In the genomic region with DNA sequence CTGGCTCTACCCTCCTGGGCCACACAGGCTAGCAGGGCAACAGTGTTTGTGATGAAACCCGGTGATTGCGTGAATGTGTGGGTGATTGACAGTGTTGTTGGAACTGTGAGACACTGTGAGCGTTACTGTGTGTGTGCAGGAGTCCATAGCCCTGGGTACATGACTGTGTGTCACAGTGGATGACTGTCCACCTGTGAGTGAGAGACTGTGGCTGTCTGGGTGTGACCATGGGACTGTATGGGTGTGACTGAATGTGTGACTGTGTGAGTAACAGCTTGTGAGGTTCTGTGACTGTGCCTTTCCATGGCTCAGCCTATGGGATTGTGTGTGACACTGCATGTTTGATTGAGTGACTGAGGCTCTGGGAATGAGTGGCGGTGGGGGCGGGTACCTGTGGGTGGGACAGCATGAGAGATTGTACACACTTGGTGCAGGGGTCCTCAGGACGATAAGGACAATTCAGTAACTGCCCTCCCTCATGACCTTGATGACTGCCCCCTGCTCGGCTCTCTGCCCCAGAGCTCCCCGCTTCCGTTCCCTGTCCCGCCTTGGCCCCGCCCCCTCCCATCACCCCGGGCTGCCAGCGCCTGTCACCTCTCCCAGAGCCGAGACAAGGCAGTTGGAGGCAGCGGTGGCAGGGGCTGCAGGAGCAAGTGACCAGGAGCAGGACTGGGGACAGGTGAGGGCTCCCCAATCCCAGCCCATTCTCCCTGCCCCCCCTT, we compare ENCODE assay signal across 8 cellular contexts. TPM values are rescaled to one million over a fixed set of nuclear protein-coding genes. Genes with fewer than 3 reads are reported as not detected.
DNase-seq lines count a peak whose midpoint lies in the region; ATAC-seq and TF ChIP-seq lines count a peak whose summit lies in the region.

A gene with protein sequence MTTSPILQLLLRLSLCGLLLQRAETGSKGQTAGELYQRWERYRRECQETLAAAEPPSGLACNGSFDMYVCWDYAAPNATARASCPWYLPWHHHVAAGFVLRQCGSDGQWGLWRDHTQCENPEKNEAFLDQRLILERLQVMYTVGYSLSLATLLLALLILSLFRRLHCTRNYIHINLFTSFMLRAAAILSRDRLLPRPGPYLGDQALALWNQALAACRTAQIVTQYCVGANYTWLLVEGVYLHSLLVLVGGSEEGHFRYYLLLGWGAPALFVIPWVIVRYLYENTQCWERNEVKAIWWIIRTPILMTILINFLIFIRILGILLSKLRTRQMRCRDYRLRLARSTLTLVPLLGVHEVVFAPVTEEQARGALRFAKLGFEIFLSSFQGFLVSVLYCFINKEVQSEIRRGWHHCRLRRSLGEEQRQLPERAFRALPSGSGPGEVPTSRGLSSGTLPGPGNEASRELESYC (plus strand): TSS at position 602 of the 722 bp plus-strand sequence. CDS start 1,300 bp downstream, outside the sequence.

- no peak for TF ChIP-seq RAD21 in SK-N-SH (IDR thresholded peaks at IDR 0.05; ENCODE audit: low read length)

- no peaks in the 10 kb centered on the region for H3K9me3 ChIP-seq in CD4-positive, alpha-beta memory T cell (ENCODE audit: control insufficient read depth in 1 of 2, low read length in 2 of 2)
- H3K9me3 ChIP-seq in SK-N-SH (no peaks in the 10 kb centered on the region), iPS DF 6.9 (ENCODE audit: control insufficient read depth, insufficient read depth, low read length) (no peaks in the 10 kb centered on the region)

- 91% methylated on average over 3 of the region's 15 CpGs for WGBS in SK-N-SH (ENCODE audit: low lambda C conversion rate)
- WGBS in iPS DF 6.9 (ENCODE audit: insufficient coverage, insufficient read length), result no CpG with 5 or more reads among the region's 15 CpGs

- peak within 1 kb of the TSS; percentile 62 for H3K9ac ChIP-seq in SK-N-SH

- peak within 1 kb of the TSS; percentile 94 for H2AFZ ChIP-seq in SK-N-SH (ENCODE audit: low read depth)

- H3K36me3 Mint-ChIP-seq in CD4-positive, alpha-beta memory T cell, result no peaks in the 10 kb centered on the region
- H3K36me3 Mint-ChIP-seq in HFFc6 (ENCODE audit: low read depth), result no peaks in the 10 kb centered on the region
- H3K36me3 Mint-ChIP-seq in activated naive CD8-positive, alpha-beta T cell treated with anti-CD3 and anti-CD28 coated beads for 36 hours, result no peaks in the 10 kb centered on the region

- peaks cover 29% of the 10 kb centered on the region for H3K4me1 ChIP-seq in CD4-positive, alpha-beta memory T cell (ENCODE audit: insufficient read depth, low read length)
- H3K4me1 ChIP-seq in SK-N-SH (ENCODE audit: control insufficient read depth in 1 of 2, insufficient read depth in 2 of 2, low read depth in 1 of 2, low read length in 1 of 2) (peaks cover 4 to 15% of the 10 kb centered on the region in 2 experiments; a peak in 2 of 4 replicates), iPS DF 6.9 (ENCODE audit: control insufficient read depth, insufficient read depth, low read length) (peaks cover 2% of the 10 kb centered on the region; the same call in 1 of the 2 replicates)

- intact Hi-C loops in CD4-positive, alpha-beta memory T cell (cut with micrococcal nuclease), result loop anchor here (1.0 to 2.0 kb wide), 2 partner anchors 14 to 25 kb away; no protein-coding TSS in a partner anchor

- H3K4me2 ChIP-seq in SK-N-SH, result peak within 1 kb of the TSS; percentile 89

- no peaks in the 10 kb centered on the region for H3K36me3 ChIP-seq in CD4-positive, alpha-beta memory T cell (ENCODE audit: insufficient read depth, low read length)
- H3K36me3 ChIP-seq in SK-N-SH (replicated peaks in 1 of 2; ENCODE audit: control insufficient read depth in 1 of 2, insufficient read depth in 2 of 2, low read length in 1 of 2) (no peaks in the 10 kb centered on the region), iPS DF 6.9 (ENCODE audit: control insufficient read depth, insufficient read depth, low read length) (no peaks in the 10 kb centered on the region)

- H3K27me3 Mint-ChIP-seq in CD4-positive, alpha-beta memory T cell, result peaks cover 4 to 20% of the 10 kb centered on the region in 2 donors
- H3K27me3 Mint-ChIP-seq in HFFc6 (ENCODE audit: insufficient read depth), result peaks cover 8% of the 10 kb centered on the region
- H3K27me3 Mint-ChIP-seq in activated naive CD8-positive, alpha-beta T cell treated with anti-CD3 and anti-CD28 coated beads for 36 hours, result peaks cover 23% of the 10 kb centered on the region

- no peak for ATAC-seq in GM18498 (IDR thresholded peaks at IDR 0.05; ENCODE audit: unreplicated experiment)

- peaks cover 19 to 39% (median 30%) of the 10 kb centered on the region in 4 donors for H3K4me1 Mint-ChIP-seq in CD4-positive, alpha-beta memory T cell
- H3K4me1 Mint-ChIP-seq in HFFc6 (ENCODE audit: low read depth), result peaks cover 34% of the 10 kb centered on the region
- H3K4me1 Mint-ChIP-seq in activated naive CD8-positive, alpha-beta T cell treated with anti-CD3 and anti-CD28 coated beads for 36 hours, result peaks cover 24% of the 10 kb centered on the region

- no peaks in the 10 kb centered on the region for H3K27me3 ChIP-seq in CD4-positive, alpha-beta memory T cell (ENCODE audit: insufficient read depth, low read length)
- H3K27me3 ChIP-seq in SK-N-SH (ENCODE audit: insufficient read depth), result no peaks in the 10 kb centered on the region
- peaks cover 8% of the 10 kb centered on the region; the same call in 1 of the 2 replicates for H3K27me3 ChIP-seq in iPS DF 6.9 (ENCODE audit: control insufficient read depth, insufficient read depth, low read length)

- peak within 1 kb of the TSS; percentile 72 to 73 for H3K4me3 ChIP-seq in CD4-positive, alpha-beta memory T cell (ENCODE audit: low read length in 2 of 2)
- peak within 1 kb of the TSS; percentile 47 to 65 for H3K4me3 ChIP-seq in SK-N-SH (ENCODE audit: low read depth in 2 of 2, low read length in 1 of 2)
- peak within 1 kb of the TSS; percentile 17; the same call in 1 of the 2 replicates for H3K4me3 ChIP-seq in iPS DF 6.9 (ENCODE audit: low read length)

- peaks cover 4% of the 10 kb centered on the region for H3F3A ChIP-seq in SK-N-SH (replicated peaks; ENCODE audit: insufficient read depth)

- H4K20me1 ChIP-seq in SK-N-SH (ENCODE audit: insufficient read depth), result no peaks in the 10 kb centered on the region

- H3K27ac Mint-ChIP-seq in CD4-positive, alpha-beta memory T cell, result peak within 1 kb of the TSS; percentile 12 to 92 (median 87)
- H3K27ac Mint-ChIP-seq in HFFc6, result peak within 1 kb of the TSS; percentile 56
- peak within 1 kb of the TSS; percentile 14 for H3K27ac Mint-ChIP-seq in activated naive CD8-positive, alpha-beta T cell treated with anti-CD3 and anti-CD28 coated beads for 36 hours

- POLR2A ChIA-PET in CD4-positive, alpha-beta memory T cell (lab: Charles Lee; ENCODE audit: partially characterized antibody), result interaction anchor here (1.2 to 2.8 kb wide), 5 partner anchors 11 to 235 kb away, joined by 3 to 19 read pairs (median 5); a partner anchor contains a TSS
- POLR2A ChIA-PET in SK-N-SH (lab: Yijun Ruan, JAX), result interaction anchor here (0.8 kb wide), 1 partner anchor 10 kb away, joined by 3 read pairs; no protein-coding TSS in a partner anchor

- H3K4me3 Mint-ChIP-seq in CD4-positive, alpha-beta memory T cell, result peak within 1 kb of the TSS; percentile 85 to 94 (median 90)
- peak within 1 kb of the TSS; percentile 89 for H3K4me3 Mint-ChIP-seq in HFFc6
- peak within 1 kb of the TSS; percentile 77 for H3K4me3 Mint-ChIP-seq in activated naive CD8-positive, alpha-beta T cell treated with anti-CD3 and anti-CD28 coated beads for 36 hours

- no peak for TF ChIP-seq CTCF in HFFc6 (IDR thresholded peaks at IDR 0.05)
- no peak for TF ChIP-seq CTCF in SK-N-SH (IDR thresholded peaks at IDR 0.05)

- H3K27ac ChIP-seq in CD4-positive, alpha-beta memory T cell (ENCODE audit: low read depth, low read length), result no peak within 1 kb of the TSS
- no peak within 1 kb of the TSS; a peak in 1 of 4 replicates for H3K27ac ChIP-seq in SK-N-SH (ENCODE audit: low read depth in 2 of 2, low read length in 1 of 2)
- H3K27ac ChIP-seq in iPS DF 6.9 (ENCODE audit: low read length), result no peak within 1 kb of the TSS

- CTCF ChIA-PET in CD4-positive, alpha-beta memory T cell (lab: Charles Lee; ENCODE audit: partially characterized antibody), result interaction anchor here (1.3 kb wide), 1 partner anchor 13 kb away, joined by 3 read pairs; no protein-coding TSS in a partner anchor
- CTCF ChIA-PET in SK-N-SH (lab: Yijun Ruan, JAX), result interaction anchor here (1.0 to 7.9 kb wide), 4 partner anchors 12 to 228 kb away, joined by 3 to 52 read pairs (median 5); no protein-coding TSS in a partner anchor

- no peaks in the 10 kb centered on the region for H3K79me2 ChIP-seq in SK-N-SH (ENCODE audit: insufficient read depth)

- no peak for TF ChIP-seq EP300 in SK-N-SH (IDR thresholded peaks at IDR 0.05; ENCODE audit: borderline replicate concordance in 1 of 2, low read depth in 1 of 2, low read length in 1 of 2)

- H3K9me3 Mint-ChIP-seq in CD4-positive, alpha-beta memory T cell, result no peaks in the 10 kb centered on the region
- no peaks in the 10 kb centered on the region for H3K9me3 Mint-ChIP-seq in HFFc6
- peaks cover 1% of the 10 kb centered on the region for H3K9me3 Mint-ChIP-seq in activated naive CD8-positive, alpha-beta T cell treated with anti-CD3 and anti-CD28 coated beads for 36 hours

- no peaks in the 10 kb centered on the region for H3K9me2 ChIP-seq in SK-N-SH

- peak in 4 of 5 donors; percentile 18 to 67 (median 29) for DNase-seq in CD4-positive, alpha-beta memory T cell
- DNase-seq in HFFc6 (peak; percentile 53), SK-N-SH (peak; percentile 74), iPS DF 6.9 (ENCODE audit: low read depth, low spot score) (no peak), COLO829 (ENCODE audit: low spot score) (no peak)
- DNase-seq in activated naive CD8-positive, alpha-beta T cell treated with anti-CD3 and anti-CD28 coated beads for 36 hours, result peak; percentile 68
- DNase-seq in stimulated activated CD4-positive, alpha-beta T cell treated with anti-CD3 and anti-CD28 coated beads, Interleukin-12 subunit alpha, Interleukin-12 subunit beta, amount 100 ng/mL, for 4 hours, result peak; percentile 56

TF ChIP-seq in SK-N-SH, 30 proteins besides CTCF, POLR2A, EP300 and RAD21 (continues in another document):
- TF ChIP-seq MEF2A (IDR thresholded peaks at IDR 0.05; ENCODE audit: borderline replicate concordance, low read depth), result no peak
- TF ChIP-seq RXRA (IDR thresholded peaks at IDR 0.05; ENCODE audit: borderline replicate concordance, low read depth), result no peak
- no peak for TF ChIP-seq ELF1 (IDR thresholded peaks at IDR 0.05)
- peak; percentile 49; the same call in 1 of the 2 replicates for TF ChIP-seq MXI1 (IDR thresholded peaks at IDR 0.05; ENCODE audit: low read depth, low read length)

RNA-seq across cellular contexts. Expression of the gene that starts here (rescaled TPM):
- total RNA-seq in CD4-positive, alpha-beta memory T cell, result 1 to 10 TPM; 6.1 to 6.4 TPM
- under 1 TPM in 1 of 2 donors, not detected in 1; 0.12 TPM for polyA plus RNA-seq in CD4-positive, alpha-beta memory T cell
- total RNA-seq in HFFc6 (2021; fragmentation: NEBNext Ultra II Directional; extraction: Animal tissue kit (Norgen Biotek cat#: 25700)), result 1 to 10 TPM in 1 of 6 experiments, under 1 TPM in 5; 0.31 to 1.1 (median 0.68) TPM
- polyA plus RNA-seq in SK-N-SH (2012; rRNA removed), result 1.3 and 1.4 TPM in 2 replicates
- 0.22 and 0.35 TPM in 2 replicates for polyA plus RNA-seq in SK-N-SH (2012; cell fraction: cytosol; rRNA removed)
- 9.1 and 9.2 TPM in 2 replicates for polyA plus RNA-seq in SK-N-SH (2012; cell fraction: nucleus; rRNA removed)
- 1 to 10 TPM; 1.4 to 1.7 TPM for total RNA-seq in activated naive CD8-positive, alpha-beta T cell treated with anti-CD3 and anti-CD28 coated beads for 36 hours

Comparison
In these comparisons a context has a peak if more than half of its experiments do, and no peak if none do; other contexts are left out.
1. DNase-seq: peak in CD4-positive, alpha-beta memory T cell (4 of 5), HFFc6 (single experiment), SK-N-SH (single experiment), activated naive CD8-positive, alpha-beta T cell treated with anti-CD3 and anti-CD28 coated beads for 36 hours (single experiment) and stimulated activated CD4-positive, alpha-beta T cell treated with anti-CD3 and anti-CD28 coated beads, Interleukin-12 subunit alpha, Interleukin-12 subunit beta, amount 100 ng/mL, for 4 hours (single experiment); none in iPS DF 6.9 (single experiment) and COLO829 (single experiment).
2. H3K4me3 ChIP-seq: peak in every context shown above with its lines; median percentile 72 in CD4-positive, alpha-beta memory T cell; 56 in SK-N-SH; 17 in iPS DF 6.9.
3. H3K27ac Mint-ChIP-seq: peak in every context shown above with its lines; median percentile 87 in CD4-positive, alpha-beta memory T cell; 56 in HFFc6; 14 in activated naive CD8-positive, alpha-beta T cell treated with anti-CD3 and anti-CD28 coated beads for 36 hours.
4. Peak in every context shown above with its lines, with median percentiles within 50 percentile points of each other: H3K4me3 Mint-ChIP-seq.